In genomic region chr3:141407817-141408216, GRCh38 we compare ENCODE assay signal across 14 cellular contexts. TPM values are rescaled to one million over a fixed set of nuclear protein-coding genes. Genes with fewer than 3 reads are reported as not detected.
DNase-seq lines count a peak whose midpoint lies in the region; ATAC-seq and TF ChIP-seq lines count a peak whose summit lies in the region.
"Had no signal": no experiment of that assay in that cellular context is flagged by ENCODE, and none has a peak within 500 bp of the region (broad histone marks: within the 10 kb centered on the region; RNA-seq: fewer than 3 reads in every experiment).

No MANE protein-coding gene starts in this region.

- H3K27ac Mint-ChIP-seq in activated CD4-positive, alpha-beta T cell treated with anti-CD3 and anti-CD28 coated beads for 36 hours, result peak overlapping the region; percentile 43
- peak overlapping the region; percentile 98 for H3K27ac Mint-ChIP-seq in T-helper 17 cell
- peak overlapping the region in 4 of 6 donors; percentile 54 to 81 (median 68) for H3K27ac Mint-ChIP-seq in immature natural killer cell
- no peak overlapping the region for H3K27ac Mint-ChIP-seq in glutamatergic neuron (ENCODE audit: unreplicated experiment)
- H3K27ac Mint-ChIP-seq: stimulated activated naive CD8-positive, alpha-beta T cell treated with anti-CD3 and anti-CD28 coated beads, Interleukin-15, amount 100 ng/mL, for 72 hours had no signal

- no peaks in the 10 kb centered on the region for H3K27me3 Mint-ChIP-seq in activated CD4-positive, alpha-beta T cell treated with anti-CD3 and anti-CD28 coated beads for 36 hours
- H3K27me3 Mint-ChIP-seq in T-helper 17 cell (no peaks in the 10 kb centered on the region), immature natural killer cell (ENCODE audit: low read depth in 3 of 3) (peaks cover 1 to 4% (median 2%) of the 10 kb centered on the region in 3 donors), glutamatergic neuron (ENCODE audit: unreplicated experiment) (peaks cover 1% of the 10 kb centered on the region)
- H3K27me3 Mint-ChIP-seq: stimulated activated naive CD8-positive, alpha-beta T cell treated with anti-CD3 and anti-CD28 coated beads, Interleukin-15, amount 100 ng/mL, for 72 hours had no signal

- DNase-seq in activated CD4-positive, alpha-beta T cell treated with anti-CD3 and anti-CD28 coated beads for 36 hours, result no peak
- DNase-seq in activated CD4-positive, alpha-beta T cell treated with anti-CD3 and anti-CD28 coated beads, Interleukin-2, amount 50 U/mL, for 48 hours, result no peak
- no peak for DNase-seq in T-helper 17 cell
- DNase-seq in immature natural killer cell, result no peak
- no peak for DNase-seq in glutamatergic neuron
- DNase-seq in NOMO-1 treated with DMSO at 0.1 percent for 48 hours (lab: John Stamatoyannopoulos, UW; ENCODE audit: unreplicated experiment), result no peak
- DNase-seq: 8988T; activated CD4-positive, alpha-beta T cell treated with anti-CD3 and anti-CD28 coated beads for 1 hour; activated effector memory CD4-positive, alpha-beta T cell treated with anti-CD3 and anti-CD28 coated beads, Interleukin-2, amount 50 U/mL, for 16 hours; retina; stimulated activated naive CD8-positive, alpha-beta T cell treated with anti-CD3 and anti-CD28 coated beads, Interleukin-15, amount 100 ng/mL, for 72 hours had no signal

- H3K27ac ChIP-seq in subcutaneous abdominal adipose tissue (ENCODE audit: low read depth, low read length), result peak overlapping the region; percentile 93
- H3K27ac ChIP-seq: cardiac muscle cell had no signal

- no peaks in the 10 kb centered on the region for H3K27me3 ChIP-seq in subcutaneous abdominal adipose tissue (ENCODE audit: control insufficient read depth in 5 of 5, insufficient read depth in 4 of 5, low read length in 5 of 5)
- H3K27me3 ChIP-seq: cardiac muscle cell had no signal

- H3K4me3 ChIP-seq in subcutaneous abdominal adipose tissue (ENCODE audit: low read depth in 1 of 5, low read length in 5 of 5), result no peak overlapping the region
- H3K4me3 ChIP-seq: cardiac muscle cell had no signal

- intact Hi-C loops in activated CD4-positive, alpha-beta T cell treated with anti-CD3 and anti-CD28 coated beads for 36 hours (cut with DNase I, micrococcal nuclease), result loop anchor here in 1 of 2 experiments (10.0 kb wide), 1 partner anchor 463 kb away; the partner anchor contains the start of gene SLC25A36

- POLR2A ChIA-PET in activated CD4-positive, alpha-beta T cell treated with anti-CD3 and anti-CD28 coated beads for 36 hours (lab: Charles Lee), result interaction anchor here (0.6 kb wide), 1 partner anchor 335 kb away, joined by 3 read pairs; no protein-coding TSS in a partner anchor

- H3K9me3 ChIP-seq in T-helper 17 cell (ENCODE audit: control insufficient read depth, low read length, poor library complexity, severe bottlenecking), result no peaks in the 10 kb centered on the region
- no peaks in the 10 kb centered on the region for H3K9me3 ChIP-seq in subcutaneous abdominal adipose tissue (ENCODE audit: control insufficient read depth in 5 of 5, low read length in 5 of 5)

- CTCF ChIA-PET in activated CD4-positive, alpha-beta T cell treated with anti-CD3 and anti-CD28 coated beads for 36 hours (lab: Charles Lee), result interaction anchor here (1.2 kb wide), 1 partner anchor 47 kb away, joined by 3 read pairs; no protein-coding TSS in a partner anchor

- peaks cover 5 to 40% (median 22%) of the 10 kb centered on the region in 5 donors for H3K36me3 ChIP-seq in subcutaneous abdominal adipose tissue (ENCODE audit: control insufficient read depth in 5 of 5, insufficient read depth in 5 of 5, low read length in 5 of 5)

- H3K4me1 ChIP-seq in subcutaneous abdominal adipose tissue (ENCODE audit: control insufficient read depth in 5 of 5, insufficient read depth in 5 of 5, low read length in 5 of 5), result peaks cover 7 to 74% (median 58%) of the 10 kb centered on the region in 5 donors

- peak overlapping the region in 1 of 5 donors; percentile 33 for H3K9ac ChIP-seq in subcutaneous abdominal adipose tissue (ENCODE audit: low read length in 5 of 5)

- no peak for TF ChIP-seq CTCF in glutamatergic neuron (IDR thresholded peaks at IDR 0.05; ENCODE audit: partially characterized antibody, unreplicated experiment)

- H3K4me1 Mint-ChIP-seq in activated CD4-positive, alpha-beta T cell treated with anti-CD3 and anti-CD28 coated beads for 36 hours, result peaks cover 82% of the 10 kb centered on the region
- peaks cover 60% of the 10 kb centered on the region for H3K4me1 Mint-ChIP-seq in T-helper 17 cell
- H3K4me1 Mint-ChIP-seq in immature natural killer cell, result peaks cover 58 to 91% of the 10 kb centered on the region in 2 donors
- peaks cover 30% of the 10 kb centered on the region for H3K4me1 Mint-ChIP-seq in glutamatergic neuron (ENCODE audit: low read depth, unreplicated experiment)

- peaks cover 41% of the 10 kb centered on the region for H3K36me3 Mint-ChIP-seq in activated CD4-positive, alpha-beta T cell treated with anti-CD3 and anti-CD28 coated beads for 36 hours (ENCODE audit: low read depth)
- peaks cover 14% of the 10 kb centered on the region for H3K36me3 Mint-ChIP-seq in T-helper 17 cell (ENCODE audit: low read depth)
- peaks cover 23 to 37% (median 33%) of the 10 kb centered on the region in 3 donors for H3K36me3 Mint-ChIP-seq in immature natural killer cell
- H3K36me3 Mint-ChIP-seq in glutamatergic neuron (ENCODE audit: unreplicated experiment), result no peaks in the 10 kb centered on the region

- ATAC-seq in activated CD4-positive, alpha-beta T cell treated with anti-CD3 and anti-CD28 coated beads for 36 hours, result peak; percentile 16
- no peak for ATAC-seq in T-helper 17 cell
- ATAC-seq in HG02938 (IDR thresholded peaks at IDR 0.05; ENCODE audit: unreplicated experiment), result no peak
- ATAC-seq: stimulated activated naive CD8-positive, alpha-beta T cell treated with anti-CD3 and anti-CD28 coated beads, Interleukin-15, amount 100 ng/mL, for 72 hours had no signal

- H3K9me3 Mint-ChIP-seq in activated CD4-positive, alpha-beta T cell treated with anti-CD3 and anti-CD28 coated beads for 36 hours (ENCODE audit: low read depth), result no peaks in the 10 kb centered on the region
- H3K9me3 Mint-ChIP-seq in immature natural killer cell (no peaks in the 10 kb centered on the region), glutamatergic neuron (ENCODE audit: unreplicated experiment) (peaks cover 1% of the 10 kb centered on the region)
- H3K9me3 Mint-ChIP-seq: stimulated activated naive CD8-positive, alpha-beta T cell treated with anti-CD3 and anti-CD28 coated beads, Interleukin-15, amount 100 ng/mL, for 72 hours had no signal

- H3K4me3 Mint-ChIP-seq in activated CD4-positive, alpha-beta T cell treated with anti-CD3 and anti-CD28 coated beads for 36 hours, result no peak overlapping the region
- H3K4me3 Mint-ChIP-seq in T-helper 17 cell (no peak overlapping the region), immature natural killer cell (peak overlapping the region in 1 of 5 donors; percentile 18), glutamatergic neuron (ENCODE audit: unreplicated experiment) (no peak overlapping the region)
- H3K4me3 Mint-ChIP-seq: stimulated activated naive CD8-positive, alpha-beta T cell treated with anti-CD3 and anti-CD28 coated beads, Interleukin-15, amount 100 ng/mL, for 72 hours had no signal

RNA-seq across cellular contexts. Expression of gene ZBTB38, which starts 39.5 kb away (rescaled TPM):
- total RNA-seq in activated CD4-positive, alpha-beta T cell treated with anti-CD3 and anti-CD28 coated beads for 36 hours, result 10 to 100 TPM; 21.3 to 22.0 TPM
- total RNA-seq in T-helper 17 cell (10 to 100 TPM; 51.6 to 54.0 TPM), glutamatergic neuron (ENCODE audit: unreplicated experiment) (9.3 TPM)
- 10 to 100 TPM; 31.4 to 98.7 (median 68.1) TPM for polyA plus RNA-seq in immature natural killer cell
